ENCODE assay signal across 15 cellular contexts in the genomic region with DNA sequence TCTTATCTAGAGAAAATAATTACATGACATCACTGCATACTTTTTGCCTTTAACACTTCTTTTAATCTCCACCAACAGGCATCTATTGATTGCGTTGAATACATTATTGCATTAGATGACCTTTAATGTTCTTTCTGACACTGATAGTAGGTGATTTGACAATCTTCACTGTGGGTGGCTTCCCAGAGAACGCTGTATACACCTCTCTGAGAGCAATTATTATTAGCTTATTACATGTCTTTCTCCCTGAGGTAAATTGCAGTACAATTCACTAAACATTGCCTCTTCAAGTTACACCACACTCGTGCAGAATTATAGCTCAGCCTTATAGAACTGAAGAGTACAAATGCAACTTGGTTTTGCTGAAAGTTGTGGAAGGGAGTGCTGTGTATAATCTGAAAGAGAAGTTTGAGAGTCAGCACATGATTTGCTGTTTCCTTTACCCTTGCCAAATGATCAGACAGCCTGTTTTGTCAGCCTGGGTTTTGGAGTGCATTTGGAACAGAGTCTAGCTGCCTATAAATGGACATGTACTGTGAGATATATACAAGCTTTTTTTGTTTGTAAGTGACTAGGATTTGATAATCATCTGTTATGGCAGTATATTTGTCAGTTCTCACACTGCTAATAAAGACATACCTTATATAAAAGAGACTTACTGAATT.
"Had no signal": no experiment of that assay in that cellular context is flagged by ENCODE, and none has a peak within 500 bp of the region (broad histone marks: within the 10 kb centered on the region; RNA-seq: fewer than 3 reads in every experiment).

No MANE protein-coding gene starts in this region.

- H3K36me3 ChIP-seq: prostate gland, right lobe of liver, tibial artery, upper lobe of left lung, uterus had no signal

- H3K79me2 ChIP-seq: parathyroid adenoma had no signal

- H3K27me3 ChIP-seq: right lobe of liver, tibial artery, upper lobe of left lung, uterus had no signal

- DNase-seq: effector CD4-positive, alpha-beta T cell; endodermal cell; immature natural killer cell; mesendoderm; naive B cell; right lobe of liver; stimulated activated CD4-positive, alpha-beta T cell treated with anti-CD3 and anti-CD28 coated beads, Interleukin-4, amount 100 ng/mL, for 1 hour; stimulated activated CD8-positive, alpha-beta memory T cell treated with anti-CD3 and anti-CD28 coated beads, Interleukin-4, amount 100 ng/mL, for 48 hours; stimulated activated naive CD8-positive, alpha-beta T cell treated with anti-CD3 and anti-CD28 coated beads, Interleukin-15, Interleukin-2, amounts not matched to agents 100 U/mL and 50 U/mL, for 24 hours; tibial artery; upper lobe of left lung; uterus had no signal

- ATAC-seq: right lobe of liver; stimulated activated effector memory CD8-positive, alpha-beta T cell treated with anti-CD3 and anti-CD28 coated beads, Interleukin-12 subunit alpha, Interleukin-12 subunit beta, amount 100 ng/mL, for 72 hours; stimulated activated naive CD8-positive, alpha-beta T cell treated with anti-CD3 and anti-CD28 coated beads, Interleukin-15, Interleukin-2, amounts not matched to agents 100 U/mL and 50 U/mL, for 24 hours had no signal

- H3K4me3 ChIP-seq: prostate gland, right lobe of liver, tibial artery, upper lobe of left lung, uterus had no signal

- H3K9me3 ChIP-seq: prostate gland, right lobe of liver, tibial artery, upper lobe of left lung, uterus had no signal

- H2AFZ ChIP-seq: parathyroid adenoma had no signal

- H3K4me1 ChIP-seq: parathyroid adenoma, prostate gland, right lobe of liver, tibial artery, upper lobe of left lung, uterus had no signal

- H3K27ac ChIP-seq: parathyroid adenoma, prostate gland, right lobe of liver, tibial artery, upper lobe of left lung, uterus had no signal
